In genomic region chr2:227529871-227530270, GRCh38 we compare ENCODE assay signal across 31 cellular contexts.
"Had no signal": no experiment of that assay in that cellular context is flagged by ENCODE, and none has a peak within 500 bp of the region (broad histone marks: within the 10 kb centered on the region; RNA-seq: fewer than 3 reads in every experiment).

No MANE protein-coding gene starts in this region.

- H3K9me3 Mint-ChIP-seq: activated B cell treated with CpG ODN at 0.5 μM for 24 hours; activated CD4-positive, alpha-beta memory T cell treated with anti-CD3 and anti-CD28 coated beads, Interleukin-2, amount 10 ng/mL, durations not matched to agents 7 days and 5 days; activated CD4-positive, alpha-beta T cell treated with anti-CD3 and anti-CD28 coated beads, Interleukin-2, amount 10 ng/mL, durations not matched to agents 7 days and 5 days; activated naive CD4-positive, alpha-beta T cell treated with anti-CD3 and anti-CD28 coated beads for 36 hours; activated naive CD4-positive, alpha-beta T cell treated with anti-CD3 and anti-CD28 coated beads, Interleukin-2, amount 50 U/mL, for 24 hours; activated naive CD8-positive, alpha-beta T cell treated with anti-CD3 and anti-CD28 coated beads for 36 hours; activated naive CD8-positive, alpha-beta T cell treated with anti-CD3 and anti-CD28 coated beads, Interleukin-2, amount 50 U/mL, for 24 hours; activated T-helper 1 cell treated with anti-CD3 and anti-CD28 coated beads, Interleukin-12 subunit alpha, Interleukin-12 subunit beta, Interleukin-2, Interleukin-4 antibody, amounts not matched to agents 30 ng/mL and 10 ng/mL and 1 ng/mL, durations not matched to agents 14 hours and 24 hours and 36 hours; activated T-helper 2 cell treated with anti-CD3 and anti-CD28 coated beads, Interferon-gamma antibody, Interleukin-2, Interleukin-4, amounts not matched to agents 10 μg/mL and 5 μg/mL and 100 μg/mL, durations not matched to agents 14 hours and 24 hours and 36 hours; T-cell; T-helper 1 cell treated with Interleukin-12 subunit alpha and Interleukin-12 subunit beta and Interleukin-4 antibody, amounts not matched to agents 30 μg/mL and 1 μg/mL, for 36 hours had no signal

- DNase-seq: activated B cell treated with CpG ODN at 0.5 μM for 24 hours; activated CD4-positive, alpha-beta memory T cell treated with anti-CD3 and anti-CD28 coated beads, Interleukin-2, amount 10 ng/mL, durations not matched to agents 7 days and 5 days; activated CD4-positive, alpha-beta T cell treated with anti-CD3 and anti-CD28 coated beads, Interleukin-2, amount 10 ng/mL, durations not matched to agents 7 days and 5 days; activated CD4-positive, alpha-beta T cell treated with anti-CD3 and anti-CD28 coated beads, Interleukin-2, amount 50 U/mL, for 4 hours; activated CD8-positive, alpha-beta memory T cell treated with anti-CD3 and anti-CD28 coated beads, Interleukin-2, amount 50 U/mL, for 48 hours; activated effector memory CD4-positive, alpha-beta T cell treated with anti-CD3 and anti-CD28 coated beads, Interleukin-2, amount 50 U/mL, for 16 hours; activated naive CD4-positive, alpha-beta T cell treated with anti-CD3 and anti-CD28 coated beads for 36 hours; activated naive CD8-positive, alpha-beta T cell treated with anti-CD3 and anti-CD28 coated beads for 36 hours; activated naive CD8-positive, alpha-beta T cell treated with anti-CD3 and anti-CD28 coated beads, Interleukin-2, amount 50 U/mL, for 24 hours; activated T-cell treated with anti-CD3 and anti-CD28 coated beads for 4 hours; activated T-cell treated with anti-CD3 and anti-CD28 coated beads, Interleukin-2, amount 50 U/mL, for 48 hours; adrenal gland; amygdala; aorta; body of pancreas; caudate nucleus; effector CD8-positive, alpha-beta T cell; foreskin fibroblast; gastrocnemius medialis; glutamatergic neuron; heart left ventricle; SW 1271; T-cell; T1000; WERI-Rb-1 had no signal

- H3K27ac Mint-ChIP-seq: activated B cell treated with CpG ODN at 0.5 μM for 24 hours; activated CD4-positive, alpha-beta memory T cell treated with anti-CD3 and anti-CD28 coated beads, Interleukin-2, amount 10 ng/mL, durations not matched to agents 7 days and 5 days; activated CD4-positive, alpha-beta T cell treated with anti-CD3 and anti-CD28 coated beads, Interleukin-2, amount 10 ng/mL, durations not matched to agents 7 days and 5 days; activated naive CD4-positive, alpha-beta T cell treated with anti-CD3 and anti-CD28 coated beads for 36 hours; activated naive CD8-positive, alpha-beta T cell treated with anti-CD3 and anti-CD28 coated beads for 36 hours; activated naive CD8-positive, alpha-beta T cell treated with anti-CD3 and anti-CD28 coated beads, Interleukin-2, amount 50 U/mL, for 24 hours; activated T-helper 1 cell treated with anti-CD3 and anti-CD28 coated beads, Interleukin-12 subunit alpha, Interleukin-12 subunit beta, Interleukin-2, Interleukin-4 antibody, amounts not matched to agents 30 ng/mL and 10 ng/mL and 1 ng/mL, durations not matched to agents 14 hours and 24 hours and 36 hours; activated T-helper 2 cell treated with anti-CD3 and anti-CD28 coated beads, Interferon-gamma antibody, Interleukin-2, Interleukin-4, amounts not matched to agents 10 μg/mL and 5 μg/mL and 100 μg/mL, durations not matched to agents 14 hours and 24 hours and 36 hours; T-cell; T-helper 1 cell treated with Interleukin-12 subunit alpha and Interleukin-12 subunit beta and Interleukin-4 antibody, amounts not matched to agents 30 μg/mL and 1 μg/mL, for 36 hours had no signal

- H3K4me3 ChIP-seq: adrenal gland, body of pancreas, gastrocnemius medialis, heart left ventricle had no signal

- H3K27me3 Mint-ChIP-seq: activated B cell treated with CpG ODN at 0.5 μM for 24 hours; activated CD4-positive, alpha-beta memory T cell treated with anti-CD3 and anti-CD28 coated beads, Interleukin-2, amount 10 ng/mL, durations not matched to agents 7 days and 5 days; activated CD4-positive, alpha-beta T cell treated with anti-CD3 and anti-CD28 coated beads, Interleukin-2, amount 10 ng/mL, durations not matched to agents 7 days and 5 days; activated naive CD4-positive, alpha-beta T cell treated with anti-CD3 and anti-CD28 coated beads, Interleukin-2, amount 50 U/mL, for 24 hours; activated naive CD8-positive, alpha-beta T cell treated with anti-CD3 and anti-CD28 coated beads for 36 hours; activated naive CD8-positive, alpha-beta T cell treated with anti-CD3 and anti-CD28 coated beads, Interleukin-2, amount 50 U/mL, for 24 hours; T-cell had no signal

- ATAC-seq: activated CD4-positive, CD25-positive, alpha-beta regulatory T cell treated with anti-CD3 and anti-CD28 coated beads, Interleukin-2, amount 50 U/mL, for 24 hours; activated naive CD8-positive, alpha-beta T cell treated with anti-CD3 and anti-CD28 coated beads, Interleukin-2, amount 50 U/mL, for 24 hours; body of pancreas; esophagus mucosa; gastrocnemius medialis; heart left ventricle; T-cell had no signal

- H3K4me3 Mint-ChIP-seq: activated B cell treated with CpG ODN at 0.5 μM for 24 hours; activated CD4-positive, alpha-beta memory T cell treated with anti-CD3 and anti-CD28 coated beads, Interleukin-2, amount 10 ng/mL, durations not matched to agents 7 days and 5 days; activated CD4-positive, alpha-beta T cell treated with anti-CD3 and anti-CD28 coated beads, Interleukin-2, amount 10 ng/mL, durations not matched to agents 7 days and 5 days; activated naive CD4-positive, alpha-beta T cell treated with anti-CD3 and anti-CD28 coated beads for 36 hours; activated naive CD4-positive, alpha-beta T cell treated with anti-CD3 and anti-CD28 coated beads, Interleukin-2, amount 50 U/mL, for 24 hours; activated naive CD8-positive, alpha-beta T cell treated with anti-CD3 and anti-CD28 coated beads for 36 hours; activated naive CD8-positive, alpha-beta T cell treated with anti-CD3 and anti-CD28 coated beads, Interleukin-2, amount 50 U/mL, for 24 hours; activated T-helper 1 cell treated with anti-CD3 and anti-CD28 coated beads, Interleukin-12 subunit alpha, Interleukin-12 subunit beta, Interleukin-2, Interleukin-4 antibody, amounts not matched to agents 30 ng/mL and 10 ng/mL and 1 ng/mL, durations not matched to agents 14 hours and 24 hours and 36 hours; T-cell; T-helper 1 cell treated with Interleukin-12 subunit alpha and Interleukin-12 subunit beta and Interleukin-4 antibody, amounts not matched to agents 30 μg/mL and 1 μg/mL, for 36 hours had no signal

- H3K27ac ChIP-seq: adrenal gland, body of pancreas, gastrocnemius medialis, heart left ventricle, WERI-Rb-1 had no signal
